In the genomic region with DNA sequence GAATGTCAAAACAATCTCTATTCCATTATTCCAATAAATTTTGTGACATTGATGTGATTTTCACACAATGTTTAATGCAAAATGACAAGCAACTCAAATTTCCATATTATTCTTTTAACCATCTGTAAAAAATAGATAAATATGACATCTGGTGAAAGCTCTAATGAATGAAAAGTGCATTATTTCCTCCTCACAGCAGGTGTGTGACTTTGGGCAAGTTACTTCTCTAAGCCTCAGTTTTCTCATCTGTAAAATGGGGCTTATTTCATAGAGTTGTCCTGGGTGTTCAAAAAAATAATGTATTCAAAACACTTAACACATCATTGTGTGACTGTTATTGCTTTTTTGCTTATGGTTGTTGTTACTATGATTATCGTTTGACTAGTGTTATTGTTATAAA, we compare ENCODE assay signal across 9 cellular contexts.
"Had no signal": no experiment of that assay in that cellular context is flagged by ENCODE, and none has a peak within 500 bp of the region (broad histone marks: within the 10 kb centered on the region; RNA-seq: fewer than 3 reads in every experiment).

No MANE protein-coding gene starts in this region.

- H3K9me3 ChIP-seq: HAP-1 had no signal

- H3K27ac Mint-ChIP-seq: HFFc6, IgD-negative memory B cell had no signal

- H3K9me3 Mint-ChIP-seq: HFFc6, IgD-negative memory B cell had no signal

- H3K27ac ChIP-seq: GM23248 had no signal

- H3K9ac ChIP-seq: GM23248 had no signal

- H3K4me3 Mint-ChIP-seq: HFFc6, IgD-negative memory B cell had no signal

- DNase-seq: GM23248, GOT3, H7, HFFc6, KG1 had no signal

- H3K4me1 Mint-ChIP-seq: IgD-negative memory B cell had no signal

- H2AFZ ChIP-seq: GM23248 had no signal

- ATAC-seq: HCT116 had no signal

- FAIRE-seq: HTR-8/SVneo had no signal

- H3K36me3 ChIP-seq: HAP-1 had no signal

- H3K4me3 ChIP-seq: GM23248, HAP-1 had no signal
